Comparison of ENCODE assay signal across 1 cellular context in genomic region chr7:76356823-76357222, GRCh38.
TF ChIP-seq lines count a peak whose summit lies in the region.

No MANE protein-coding gene starts in this region.

TF ChIP-seq in HEK293T, 16 proteins besides CTCF, POLR2A, EP300 and RAD21 (continued from another document):
- TF ChIP-seq TARDBP (IDR thresholded peaks at IDR 0.05) = no peak
- TF ChIP-seq PKNOX1 (IDR thresholded peaks at IDR 0.05) = no peak
- no peak for TF ChIP-seq ELF4 (IDR thresholded peaks at IDR 0.05)
